1 cellular context compared by ENCODE assay signal in the genomic region with DNA sequence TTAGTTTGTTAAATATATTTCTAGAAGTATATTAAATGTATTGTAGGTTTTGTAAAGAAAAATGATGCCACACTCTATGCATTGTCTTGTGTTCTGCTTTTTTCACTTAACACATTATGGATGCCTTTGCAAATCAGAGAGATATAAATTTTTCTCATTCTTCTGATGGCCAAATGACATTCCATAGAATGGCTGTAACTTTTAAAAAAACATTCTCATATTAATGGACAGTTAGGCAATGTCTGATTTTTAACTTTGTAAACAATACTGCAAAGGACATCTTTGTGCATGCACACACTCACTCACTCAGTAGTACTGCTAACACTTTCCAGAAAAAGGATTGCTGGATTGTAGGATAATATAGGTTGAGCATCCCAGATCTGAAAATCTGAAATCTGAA.
A peak's percentile ranks its signal among the peaks of the same experiment; 100 is the strongest.
TF ChIP-seq lines count a peak whose summit lies in the region.

No MANE protein-coding gene starts in this region.

TF ChIP-seq in K562, 482 proteins besides CTCF, POLR2A, EP300 and RAD21:
- TF ChIP-seq, protein P1, sequence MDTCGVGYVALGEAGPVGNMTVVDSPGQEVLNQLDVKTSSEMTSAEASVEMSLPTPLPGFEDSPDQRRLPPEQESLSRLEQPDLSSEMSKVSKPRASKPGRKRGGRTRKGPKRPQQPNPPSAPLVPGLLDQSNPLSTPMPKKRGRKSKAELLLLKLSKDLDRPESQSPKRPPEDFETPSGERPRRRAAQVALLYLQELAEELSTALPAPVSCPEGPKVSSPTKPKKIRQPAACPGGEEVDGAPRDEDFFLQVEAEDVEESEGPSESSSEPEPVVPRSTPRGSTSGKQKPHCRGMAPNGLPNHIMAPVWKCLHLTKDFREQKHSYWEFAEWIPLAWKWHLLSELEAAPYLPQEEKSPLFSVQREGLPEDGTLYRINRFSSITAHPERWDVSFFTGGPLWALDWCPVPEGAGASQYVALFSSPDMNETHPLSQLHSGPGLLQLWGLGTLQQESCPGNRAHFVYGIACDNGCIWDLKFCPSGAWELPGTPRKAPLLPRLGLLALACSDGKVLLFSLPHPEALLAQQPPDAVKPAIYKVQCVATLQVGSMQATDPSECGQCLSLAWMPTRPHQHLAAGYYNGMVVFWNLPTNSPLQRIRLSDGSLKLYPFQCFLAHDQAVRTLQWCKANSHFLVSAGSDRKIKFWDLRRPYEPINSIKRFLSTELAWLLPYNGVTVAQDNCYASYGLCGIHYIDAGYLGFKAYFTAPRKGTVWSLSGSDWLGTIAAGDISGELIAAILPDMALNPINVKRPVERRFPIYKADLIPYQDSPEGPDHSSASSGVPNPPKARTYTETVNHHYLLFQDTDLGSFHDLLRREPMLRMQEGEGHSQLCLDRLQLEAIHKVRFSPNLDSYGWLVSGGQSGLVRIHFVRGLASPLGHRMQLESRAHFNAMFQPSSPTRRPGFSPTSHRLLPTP (IDR thresholded peaks at IDR 0.05; ENCODE audit: borderline replicate concordance, extremely low read depth, insufficient read length) = no peak
- TF ChIP-seq RHOXF2B (CRISPR knock-in tag; conservative IDR thresholded peaks at IDR 0.05) (no peak), SRSF9 (IDR thresholded peaks at IDR 0.05; ENCODE audit: borderline replicate concordance, low read depth, low read length) (no peak), TBP (optimal IDR thresholded peaks at IDR 0.05; ENCODE audit: low read depth, low read length) (no peak), RBM25 (IDR thresholded peaks at IDR 0.05; ENCODE audit: low read depth, low read length, severe bottlenecking) (peak; percentile 40), TBL1XR1 (IDR thresholded peaks at IDR 0.05; ENCODE audit: low read length in 2 of 2) (no peak)
- TF ChIP-seq, protein P2, sequence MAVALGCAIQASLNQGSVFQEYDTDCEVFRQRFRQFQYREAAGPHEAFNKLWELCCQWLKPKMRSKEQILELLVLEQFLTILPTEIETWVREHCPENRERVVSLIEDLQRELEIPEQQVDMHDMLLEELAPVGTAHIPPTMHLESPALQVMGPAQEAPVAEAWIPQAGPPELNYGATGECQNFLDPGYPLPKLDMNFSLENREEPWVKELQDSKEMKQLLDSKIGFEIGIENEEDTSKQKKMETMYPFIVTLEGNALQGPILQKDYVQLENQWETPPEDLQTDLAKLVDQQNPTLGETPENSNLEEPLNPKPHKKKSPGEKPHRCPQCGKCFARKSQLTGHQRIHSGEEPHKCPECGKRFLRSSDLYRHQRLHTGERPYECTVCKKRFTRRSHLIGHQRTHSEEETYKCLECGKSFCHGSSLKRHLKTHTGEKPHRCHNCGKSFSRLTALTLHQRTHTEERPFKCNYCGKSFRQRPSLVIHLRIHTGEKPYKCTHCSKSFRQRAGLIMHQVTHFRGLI (CRISPR knock-in tag; IDR thresholded peaks at IDR 0.05) = no peak
